8 cellular contexts compared by ENCODE assay signal in the genomic region with DNA sequence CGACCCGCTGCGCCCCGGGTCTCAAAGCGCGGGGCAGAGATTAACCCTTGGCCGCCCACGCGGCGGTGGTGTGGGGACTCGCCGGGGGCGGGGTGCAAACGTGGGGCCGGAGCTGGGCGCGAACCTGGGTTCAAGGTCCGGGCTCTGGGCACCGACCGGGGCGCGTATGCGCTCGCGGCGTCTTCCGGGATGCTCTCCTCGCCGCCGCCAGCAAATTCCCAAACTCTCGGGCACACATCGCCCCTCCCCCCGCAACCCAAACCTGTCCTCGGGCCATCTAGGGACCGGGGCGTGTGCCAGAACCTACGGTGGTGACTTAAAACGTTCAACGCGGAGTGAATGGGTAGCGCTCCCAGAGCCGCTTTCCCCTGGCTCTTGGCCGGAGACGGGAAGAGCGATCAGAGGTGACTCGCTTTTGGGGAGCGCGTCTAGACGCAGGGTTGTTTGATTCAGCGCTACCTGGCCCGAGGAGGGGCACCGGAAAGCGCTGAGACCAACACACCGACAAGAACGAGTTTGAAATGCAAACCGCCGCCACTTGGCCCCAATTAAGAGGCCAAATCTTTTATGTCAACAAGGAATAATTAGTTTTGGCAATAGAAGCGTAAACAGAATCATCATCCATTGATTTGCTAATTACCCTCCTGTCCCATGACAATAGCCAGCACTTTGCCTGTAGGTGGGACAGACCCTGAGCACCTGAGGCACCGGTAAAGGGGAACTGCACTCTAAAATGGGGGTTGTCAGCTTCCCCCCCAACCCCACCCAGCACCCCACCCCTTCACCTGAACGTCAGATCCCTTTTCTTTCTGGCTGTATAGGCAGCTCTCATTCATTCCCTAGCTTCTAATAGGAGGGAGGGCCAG. TPM values are rescaled to one million over a fixed set of nuclear protein-coding genes. Genes with fewer than 3 reads are reported as not detected.
A peak's percentile ranks its signal among the peaks of the same experiment; 100 is the strongest.
DNase-seq lines count a peak whose midpoint lies in the region; ATAC-seq and TF ChIP-seq lines count a peak whose summit lies in the region.

No MANE protein-coding gene starts in this region.

- H3K4me3 Mint-ChIP-seq in activated CD4-positive, alpha-beta T cell treated with anti-CD3 and anti-CD28 coated beads for 36 hours, result peak overlapping the region; percentile 68
- H3K4me3 Mint-ChIP-seq in brain, result peak overlapping the region; percentile 77 to 81 (median 80)

- peaks cover 0 to 72% (median 6%) of the 10 kb centered on the region in 3 donors for H3K27me3 ChIP-seq in stomach

- H3K27ac Mint-ChIP-seq in activated CD4-positive, alpha-beta T cell treated with anti-CD3 and anti-CD28 coated beads for 36 hours, result no peak overlapping the region
- peak overlapping the region in 4 of 5 experiments; percentile 48 to 91 (median 76) for H3K27ac Mint-ChIP-seq in brain

- H3K4me1 ChIP-seq in stomach, result peaks cover 13 to 31% (median 22%) of the 10 kb centered on the region in 4 donors

- TF ChIP-seq CTCF in brain (conservative IDR thresholded peaks at IDR 0.05) (no peak), stomach (IDR thresholded peaks at IDR 0.05) (no peak)

- POLR2A ChIA-PET in activated CD4-positive, alpha-beta T cell treated with anti-CD3 and anti-CD28 coated beads for 36 hours (lab: Charles Lee), result no interaction called here

- no peaks in the 10 kb centered on the region for H3K36me3 Mint-ChIP-seq in activated CD4-positive, alpha-beta T cell treated with anti-CD3 and anti-CD28 coated beads for 36 hours (ENCODE audit: low read depth)
- peaks cover 14% of the 10 kb centered on the region for H3K36me3 Mint-ChIP-seq in brain

- intact Hi-C loops in activated CD4-positive, alpha-beta T cell treated with anti-CD3 and anti-CD28 coated beads for 36 hours (cut with DNase I, micrococcal nuclease), result loop anchor here in 1 of 2 experiments (5.0 kb wide), 1 partner anchor 50 kb away; no protein-coding TSS in a partner anchor
- intact Hi-C loops in stomach (cut with DNase I; ENCODE audit: low total_unique reads), result no loop called here

- H3K27ac ChIP-seq in stomach, result peak overlapping the region in 1 of 5 donors; percentile 38

- H3K9me3 Mint-ChIP-seq in activated CD4-positive, alpha-beta T cell treated with anti-CD3 and anti-CD28 coated beads for 36 hours (ENCODE audit: low read depth), result no peaks in the 10 kb centered on the region
- no peaks in the 10 kb centered on the region for H3K9me3 Mint-ChIP-seq in brain

- no peaks in the 10 kb centered on the region for H3K9me3 ChIP-seq in stomach

- peak overlapping the region; percentile 53 to 67 (median 54) for H3K4me3 ChIP-seq in stomach

- CTCF ChIA-PET in activated CD4-positive, alpha-beta T cell treated with anti-CD3 and anti-CD28 coated beads for 36 hours (lab: Charles Lee), result interaction anchor here (0.6 kb wide), 1 partner anchor 220 kb away, joined by 3 read pairs; no protein-coding TSS in a partner anchor

- peaks cover 20% of the 10 kb centered on the region for H3K27me3 Mint-ChIP-seq in activated CD4-positive, alpha-beta T cell treated with anti-CD3 and anti-CD28 coated beads for 36 hours
- H3K27me3 Mint-ChIP-seq in brain, result peaks cover 11% of the 10 kb centered on the region

- WGBS in stomach, 5 donors, result 3 to 25% (median 3%) methylated on average over 15 to 60 of the region's 60 CpGs

- DNase-seq in activated CD4-positive, alpha-beta T cell treated with anti-CD3 and anti-CD28 coated beads for 36 hours, result peak; percentile 41
- no peak for DNase-seq in activated CD4-positive, alpha-beta T cell treated with anti-CD3 and anti-CD28 coated beads, Interleukin-2, amount 50 U/mL, for 1 hour
- DNase-seq in NCI-H345 (lab: John Stamatoyannopoulos, UW), result peak; percentile 47
- DNase-seq in kidney tubule cell (ENCODE audit: low spot score), result peak; percentile 43
- DNase-seq in stomach, result peak; percentile 41
- DNase-seq in NOMO-1 treated with dmso at 0.1 percent for 144 hours (lab: John Stamatoyannopoulos, UW; ENCODE audit: unreplicated experiment), result no peak

- peak; percentile 20 for ATAC-seq in activated CD4-positive, alpha-beta T cell treated with anti-CD3 and anti-CD28 coated beads for 36 hours
- ATAC-seq in GM19023 (IDR thresholded peaks at IDR 0.05; ENCODE audit: unreplicated experiment), result no peak

- TF ChIP-seq POLR2A in stomach (IDR thresholded peaks at IDR 0.05), result no peak

- no peak for TF ChIP-seq EP300 in stomach (IDR thresholded peaks at IDR 0.05)

- H3K36me3 ChIP-seq in stomach, result no peaks in the 10 kb centered on the region

- H3K4me1 Mint-ChIP-seq in activated CD4-positive, alpha-beta T cell treated with anti-CD3 and anti-CD28 coated beads for 36 hours, result peaks cover 5% of the 10 kb centered on the region
- H3K4me1 Mint-ChIP-seq in brain, result peaks cover 30% of the 10 kb centered on the region

RNA-seq across cellular contexts. Expression of gene WNT3, which starts 46.2 kb away (rescaled TPM):
- under 1 TPM; 0.09 to 0.12 TPM for total RNA-seq in activated CD4-positive, alpha-beta T cell treated with anti-CD3 and anti-CD28 coated beads for 36 hours
- polyA plus RNA-seq in brain (ENCODE audit: insufficient read depth, low read depth, low replicate concordance) (4.6 TPM), stomach (under 1 TPM; 0.31 to 0.73 (median 0.37) TPM)
- under 1 TPM in 3 of 5 donors, not detected in 2; 0.14 to 0.55 (median 0.29) TPM for total RNA-seq in stomach

Comparison
In these comparisons a context has a peak if more than half of its experiments do, and no peak if none do; other contexts are left out.
1. DNase-seq: peak in activated CD4-positive, alpha-beta T cell treated with anti-CD3 and anti-CD28 coated beads for 36 hours (single experiment), NCI-H345 (single experiment), kidney tubule cell (single experiment) and stomach (single experiment); none in activated CD4-positive, alpha-beta T cell treated with anti-CD3 and anti-CD28 coated beads, Interleukin-2, amount 50 U/mL, for 1 hour (single experiment) and NOMO-1 treated with dmso at 0.1 percent for 144 hours (single experiment).